In the genomic region with DNA sequence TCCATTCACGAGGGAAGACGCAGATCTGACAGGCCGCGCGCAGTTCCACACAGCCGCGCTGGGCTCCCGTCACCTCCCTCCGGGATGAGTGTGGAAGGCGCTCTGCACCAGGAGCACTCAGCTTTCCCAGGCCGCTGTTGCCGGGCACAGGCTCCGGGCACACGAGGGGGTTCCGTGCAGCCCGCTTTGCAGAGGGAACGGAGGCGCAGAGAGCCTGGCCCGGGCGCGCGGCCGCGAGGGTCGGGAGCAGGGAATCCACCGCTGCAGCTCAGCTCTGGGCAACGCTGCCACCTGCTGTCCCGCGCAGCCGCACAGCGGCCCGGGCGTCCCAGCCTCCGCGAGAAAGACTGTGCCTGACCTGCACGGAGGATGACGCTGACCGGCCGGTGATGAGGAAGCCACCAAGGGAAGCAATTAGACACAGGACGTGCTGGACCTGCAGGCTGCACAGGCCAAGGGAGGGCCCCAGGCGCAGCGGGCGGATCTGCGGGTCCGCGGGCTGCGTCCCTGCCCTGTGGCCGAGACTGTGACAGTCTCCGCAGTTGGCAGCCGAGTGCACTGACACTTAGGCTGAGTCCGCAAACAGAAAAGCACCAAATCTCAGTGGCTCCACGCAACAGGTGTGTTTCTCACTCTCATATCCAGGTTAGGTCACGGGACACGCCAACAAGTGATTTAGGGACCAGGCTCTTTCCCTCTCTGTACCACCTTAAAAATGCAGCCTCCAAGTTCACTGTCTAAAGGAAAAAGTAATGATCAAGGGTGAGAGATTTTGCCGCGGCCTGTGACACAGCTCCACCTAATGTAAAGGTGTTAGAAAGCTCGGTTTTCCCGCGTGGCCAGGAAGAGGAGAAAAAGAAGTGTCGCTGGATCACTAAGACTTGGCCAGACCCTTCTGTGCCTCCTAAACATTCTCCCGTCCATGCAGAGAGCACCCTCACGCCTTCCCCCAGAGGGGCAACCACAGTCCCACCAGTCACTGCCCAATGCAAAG, we compare ENCODE assay signal across 9 cellular contexts.
A peak's percentile ranks its signal among the peaks of the same experiment; 100 is the strongest.
DNase-seq lines count a peak whose midpoint lies in the region; ATAC-seq, FAIRE-seq and TF ChIP-seq lines count a peak whose summit lies in the region.
"Had no signal": no experiment of that assay in that cellular context is flagged by ENCODE, and none has a peak within 500 bp of the region (broad histone marks: within the 10 kb centered on the region; RNA-seq: fewer than 3 reads in every experiment).

No MANE protein-coding gene starts in this region.

- peak overlapping the region; percentile 40 for H3K9ac ChIP-seq in endocrine pancreas (ENCODE audit: control insufficient read depth, insufficient read depth, low read length)

- TF ChIP-seq CTCF in D721Med (IDR thresholded peaks at IDR 0.05; ENCODE audit: insufficient read depth, missing control alignments) = peak; percentile 38
- TF ChIP-seq CTCF in Peyer's patch (IDR thresholded peaks at IDR 0.05) = peak in 2 of 6 experiments; percentile 10 to 17
- TF ChIP-seq CTCF in mesothelial cell of epicardium (IDR thresholded peaks at IDR 0.05; ENCODE audit: unreplicated experiment) = peak; percentile 49
- peak; percentile 31 for TF ChIP-seq CTCF in upper lobe of right lung (IDR thresholded peaks at IDR 0.05)

- peak; percentile 76 for ATAC-seq in GM19035 (IDR thresholded peaks at IDR 0.05; ENCODE audit: unreplicated experiment)
- ATAC-seq in HG03469 (IDR thresholded peaks at IDR 0.05; ENCODE audit: unreplicated experiment) = peak; percentile 50
- peak; percentile 82 for ATAC-seq in upper lobe of right lung
- ATAC-seq in GM21360 (IDR thresholded peaks at IDR 0.05; ENCODE audit: unreplicated experiment) = no peak

- intact Hi-C loops in upper lobe of right lung (cut with DNase I) = no loop called here

- FAIRE-seq in D721Med (lab: Jason Lieb, UNC) = no peak
- FAIRE-seq: TTC549 had no signal

- H3K4me3 ChIP-seq in Peyer's patch = peak overlapping the region in 3 of 4 donors; percentile 6 to 38 (median 34)
- H3K4me3 ChIP-seq in endocrine pancreas (ENCODE audit: control insufficient read depth, insufficient read depth, low read length) = no peak overlapping the region
- peak overlapping the region; percentile 35 for H3K4me3 ChIP-seq in upper lobe of right lung

- H3K4me1 ChIP-seq in Peyer's patch (peaks cover 0 to 9% (median 0%) of the 10 kb centered on the region in 4 donors), endocrine pancreas (ENCODE audit: control insufficient read depth, insufficient read depth, low read length) (no peaks in the 10 kb centered on the region), upper lobe of right lung (no peaks in the 10 kb centered on the region)

- no peaks in the 10 kb centered on the region for H3K9me3 Mint-ChIP-seq in mesothelial cell of epicardium

- H3K27ac ChIP-seq in Peyer's patch (no peak overlapping the region), upper lobe of right lung (no peak overlapping the region)

- H3K9me3 ChIP-seq in Peyer's patch (no peaks in the 10 kb centered on the region), endocrine pancreas (ENCODE audit: control insufficient read depth, low read length) (no peaks in the 10 kb centered on the region), upper lobe of right lung (no peaks in the 10 kb centered on the region)

- H3K27me3 Mint-ChIP-seq in mesothelial cell of epicardium (ENCODE audit: low read depth) = peaks cover 68% of the 10 kb centered on the region

- no peaks in the 10 kb centered on the region for H3K36me3 Mint-ChIP-seq in mesothelial cell of epicardium

- no peak for TF ChIP-seq POLR2A in Peyer's patch (IDR thresholded peaks at IDR 0.05)

- DNase-seq in D721Med (ENCODE audit: insufficient read length, low spot score) = peak; percentile 66
- peak in 1 of 3 donors; percentile 56 for DNase-seq in Peyer's patch
- peak; percentile 50 to 81 for DNase-seq in mesothelial cell of epicardium (ENCODE audit: low spot score in 2 of 2, unreplicated experiment in 2 of 2)
- DNase-seq in upper lobe of right lung = peak; percentile 73

- H3K4me1 Mint-ChIP-seq in mesothelial cell of epicardium = peaks cover 5% of the 10 kb centered on the region

- H3K4me3 Mint-ChIP-seq in mesothelial cell of epicardium = peak overlapping the region; percentile 79

- no peaks in the 10 kb centered on the region for H3K27me3 ChIP-seq in Peyer's patch
- H3K27me3 ChIP-seq in endocrine pancreas (ENCODE audit: control insufficient read depth, insufficient read depth, low read length) = no peaks in the 10 kb centered on the region
- peaks cover 36% of the 10 kb centered on the region for H3K27me3 ChIP-seq in upper lobe of right lung

- no peaks in the 10 kb centered on the region for H3K36me3 ChIP-seq in Peyer's patch
- peaks cover 3% of the 10 kb centered on the region for H3K36me3 ChIP-seq in endocrine pancreas (ENCODE audit: control insufficient read depth, insufficient read depth, low read length)
- H3K36me3 ChIP-seq in upper lobe of right lung = no peaks in the 10 kb centered on the region

- H3K27ac Mint-ChIP-seq in mesothelial cell of epicardium = no peak overlapping the region
